ENCODE assay signal across 35 cellular contexts in the genomic region with DNA sequence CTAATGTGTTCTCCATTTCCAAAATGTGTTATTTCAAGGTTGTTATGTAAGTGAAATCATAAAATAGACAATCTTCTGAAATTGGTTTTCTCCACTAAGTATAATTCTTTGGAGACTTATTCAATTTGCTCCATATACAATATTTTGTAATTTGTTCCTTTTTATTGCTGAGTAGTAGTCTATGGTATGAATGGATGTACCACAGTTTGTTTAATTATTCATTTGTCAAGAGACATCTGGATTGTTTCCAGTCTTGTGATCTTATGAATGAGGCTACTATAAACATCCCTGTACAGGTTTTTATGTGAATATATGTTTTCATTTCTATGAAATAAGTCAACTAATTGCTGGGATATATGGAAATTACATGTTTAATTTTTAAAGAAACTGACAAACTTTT.
"Had no signal": no experiment of that assay in that cellular context is flagged by ENCODE, and none has a peak within 500 bp of the region (broad histone marks: within the 10 kb centered on the region; RNA-seq: fewer than 3 reads in every experiment).

No MANE protein-coding gene starts in this region.

- H3K36me3 ChIP-seq: MG63 had no signal

- H3K4me3 ChIP-seq: MG63 had no signal

- DNase-seq: Karpas-422, Kasumi-1, MG63, MM.1S, MV-4-11, NCI-H1048, NCI-H1092, NCI-H1092 treated with DMSO at 0.1 percent for 48 hours, NCI-H1105, NCI-H1105 treated with DMSO at 0.1 percent for 48 hours, NCI-H1417, NCI-H1417 treated with DMSO at 0.1 percent for 48 hours, NCI-H1436, NCI-H1436 treated with DMSO at 0.1 percent for 48 hours, NCI-H146, NCI-H1694, NCI-H1694 treated with DMSO at 0.1 percent for 48 hours, NCI-H187, NCI-H187 treated with DMSO at 0.1 percent for 48 hours, NCI-H1930, NCI-H2029, NCI-H2029 treated with DMSO at 0.1 percent for 48 hours, NCI-H2081, NCI-H2081 treated with DMSO at 0.1 percent for 48 hours, NCI-H2107, NCI-H2171, NCI-H2171 treated with DMSO at 0.1 percent for 48 hours, NCI-H2227 treated with DMSO at 0.1 percent for 48 hours, NCI-H226, NCI-H345, NCI-H446, NCI-H446 treated with DMSO at 0.1 percent for 48 hours, NCI-H510A, NCI-H510A treated with DMSO at 0.1 percent for 48 hours, NCI-H524 had no signal

- H3K9me3 ChIP-seq: MG63 had no signal

- H3K27me3 ChIP-seq: MG63 had no signal
